Comparison of ENCODE assay signal across 8 cellular contexts in the genomic region with DNA sequence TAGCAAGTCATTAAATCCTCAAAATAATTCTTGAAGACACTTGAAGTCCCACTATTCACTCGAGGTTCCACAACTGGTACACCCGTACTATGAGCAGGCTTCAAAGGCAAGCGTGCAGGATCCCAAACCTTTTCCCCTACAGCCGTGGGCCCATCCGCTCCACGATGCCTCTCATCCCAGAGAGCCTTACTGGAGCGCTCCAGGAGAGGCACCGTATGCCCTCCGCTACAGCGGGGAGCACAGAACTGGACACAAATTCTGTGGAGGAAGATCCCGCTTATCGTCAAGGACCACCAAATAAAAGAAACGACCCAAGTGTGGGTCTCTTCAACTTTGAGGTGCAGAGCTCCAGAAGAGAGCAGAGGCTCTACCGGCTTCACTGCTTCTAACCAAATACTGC. TPM values are rescaled to one million over a fixed set of nuclear protein-coding genes. Genes with fewer than 3 reads are reported as not detected.
A peak's percentile ranks its signal among the peaks of the same experiment; 100 is the strongest.
DNase-seq lines count a peak whose midpoint lies in the region; ATAC-seq and TF ChIP-seq lines count a peak whose summit lies in the region.

No MANE protein-coding gene starts in this region.

- H3K4me1 ChIP-seq in mononuclear cell (ENCODE audit: insufficient read depth, low read length), result peaks cover 23% of the 10 kb centered on the region

- H3K4me1 Mint-ChIP-seq in stimulated activated naive CD8-positive, alpha-beta T cell treated with anti-CD3 and anti-CD28 coated beads, Interleukin-15, Interleukin-2, amounts not matched to agents 100 ng/mL and 50 ng/mL, for 24 hours (ENCODE audit: low read depth), result peaks cover 27% of the 10 kb centered on the region

- peak overlapping the region; percentile 89 for H3K4me3 Mint-ChIP-seq in stimulated activated naive CD8-positive, alpha-beta T cell treated with anti-CD3 and anti-CD28 coated beads, Interleukin-15, Interleukin-2, amounts not matched to agents 100 ng/mL and 50 ng/mL, for 24 hours

- H3K27ac Mint-ChIP-seq in stimulated activated naive CD8-positive, alpha-beta T cell treated with anti-CD3 and anti-CD28 coated beads, Interleukin-15, Interleukin-2, amounts not matched to agents 100 ng/mL and 50 ng/mL, for 24 hours, result peak overlapping the region; percentile 84

- no peaks in the 10 kb centered on the region for H3K9me3 Mint-ChIP-seq in stimulated activated naive CD8-positive, alpha-beta T cell treated with anti-CD3 and anti-CD28 coated beads, Interleukin-15, Interleukin-2, amounts not matched to agents 100 ng/mL and 50 ng/mL, for 24 hours

- H3K27me3 ChIP-seq in mononuclear cell (ENCODE audit: insufficient read depth, low read length), result no peaks in the 10 kb centered on the region

- peaks cover 43% of the 10 kb centered on the region for H3K36me3 Mint-ChIP-seq in stimulated activated naive CD8-positive, alpha-beta T cell treated with anti-CD3 and anti-CD28 coated beads, Interleukin-15, Interleukin-2, amounts not matched to agents 100 ng/mL and 50 ng/mL, for 24 hours (ENCODE audit: low read depth)

- no peak for DNase-seq in stimulated activated naive CD8-positive, alpha-beta T cell treated with anti-CD3 and anti-CD28 coated beads, Interleukin-15, Interleukin-2, amounts not matched to agents 100 U/mL and 50 U/mL, for 24 hours
- no peak for DNase-seq in cardiac fibroblast (ENCODE audit: low read depth in 2 of 2)
- no peak for DNase-seq in NCI-H2227 (lab: John Stamatoyannopoulos, UW; ENCODE audit: unreplicated experiment)
- DNase-seq in cerebellar cortex (ENCODE audit: low spot score), result no peak
- DNase-seq in NOMO-1 treated with dmso at 0.1 percent for 144 hours (lab: John Stamatoyannopoulos, UW; ENCODE audit: unreplicated experiment), result no peak

- TF ChIP-seq CTCF in cardiac fibroblast (IDR thresholded peaks at IDR 0.05; ENCODE audit: low read depth, low read length), result no peak

- no peak for ATAC-seq in stimulated activated naive CD8-positive, alpha-beta T cell treated with anti-CD3 and anti-CD28 coated beads, Interleukin-15, Interleukin-2, amounts not matched to agents 100 U/mL and 50 U/mL, for 24 hours
- no peak for ATAC-seq in GM18520 (IDR thresholded peaks at IDR 0.05; ENCODE audit: unreplicated experiment)

- no peaks in the 10 kb centered on the region for H3K9me3 ChIP-seq in mononuclear cell (ENCODE audit: low read depth, low read length)

- H3K4me3 ChIP-seq in cardiac fibroblast (replicated peaks in 1 of 2; ENCODE audit: low read depth in 2 of 2, low read length in 2 of 2) (peak overlapping the region; percentile 98 to 100), mononuclear cell (ENCODE audit: low read length) (peak overlapping the region; percentile 82)

- no peaks in the 10 kb centered on the region for H3K27me3 Mint-ChIP-seq in stimulated activated naive CD8-positive, alpha-beta T cell treated with anti-CD3 and anti-CD28 coated beads, Interleukin-15, Interleukin-2, amounts not matched to agents 100 ng/mL and 50 ng/mL, for 24 hours

RNA-seq across cellular contexts. Expression of gene NOL6, which starts 0.5 kb away (rescaled TPM):
- total RNA-seq in mononuclear cell, result 15.6 TPM

RNA-seq across cellular contexts. Expression of gene AQP3, which starts 25.8 kb away (rescaled TPM):
- 22.1 TPM for total RNA-seq in mononuclear cell

RNA-seq across cellular contexts. Expression of gene ANKRD18B, which starts 50.8 kb away (rescaled TPM):
- 1.2 TPM for total RNA-seq in mononuclear cell
